8 cellular contexts compared by ENCODE assay signal in the genomic region with DNA sequence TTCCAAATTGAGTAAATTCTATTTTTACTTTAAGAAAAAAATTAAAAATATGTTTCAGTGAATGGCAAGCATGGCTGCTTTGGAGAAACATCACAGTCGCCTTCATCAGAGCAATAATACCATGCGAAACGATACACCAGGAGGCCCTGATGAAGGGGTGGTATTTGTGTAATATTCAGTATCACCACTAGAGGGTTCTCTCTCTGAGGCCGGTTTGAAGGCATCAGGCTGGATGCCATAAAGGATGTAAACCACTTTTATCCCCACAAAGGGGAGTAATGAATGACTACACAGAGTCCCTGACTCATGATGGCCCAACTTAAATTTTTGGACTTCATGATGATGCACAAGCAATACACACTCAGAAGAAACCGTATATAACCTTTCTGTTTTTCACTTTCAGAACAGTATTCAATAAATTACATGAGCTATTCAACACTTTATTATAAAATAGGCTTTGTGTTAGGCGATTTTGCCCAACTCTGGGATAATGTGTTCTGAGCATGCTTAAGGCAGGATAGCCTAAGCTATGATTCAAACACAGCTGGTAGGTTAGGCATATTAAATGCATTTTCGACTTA.
DNase-seq lines count a peak whose midpoint lies in the region; ATAC-seq and TF ChIP-seq lines count a peak whose summit lies in the region.

No MANE protein-coding gene starts in this region.

- CTCF ChIA-PET in Calu3 (lab: Charles Lee): interaction anchor here (0.6 to 2.3 kb wide), 5 partner anchors 32 to 422 kb away, joined by 3 to 12 read pairs (median 3); no protein-coding TSS in a partner anchor

- ATAC-seq in GM19025 (IDR thresholded peaks at IDR 0.05; ENCODE audit: low read depth, unreplicated experiment) (peak; percentile 86), HG03159 (IDR thresholded peaks at IDR 0.05; ENCODE audit: unreplicated experiment) (peak; percentile 91)
- ATAC-seq in stimulated activated effector memory CD8-positive, alpha-beta T cell treated with anti-CD3 and anti-CD28 coated beads, Interleukin-12 subunit alpha, Interleukin-12 subunit beta, amount 100 ng/mL, for 72 hours: no peak

- whole genome bisulfite sequencing in hepatocyte (ENCODE audit: low lambda C conversion rate, missing lambda C conversion rate): 34% methylated on average over 7 of the region's 7 CpGs

- no peaks in the 10 kb centered on the region for H3K9me3 ChIP-seq in hepatocyte (ENCODE audit: low read depth)

- H3K4me3 ChIP-seq in hepatocyte: no peak overlapping the region

- no peak overlapping the region for H3K27ac Mint-ChIP-seq in Calu3 (ENCODE audit: unreplicated experiment)
- no peak overlapping the region for H3K27ac Mint-ChIP-seq in stimulated activated effector memory CD8-positive, alpha-beta T cell treated with anti-CD3 and anti-CD28 coated beads, Interleukin-12 subunit alpha, Interleukin-12 subunit beta, amount 100 ng/mL, for 72 hours

- intact Hi-C loops in Calu3 (cut with micrococcal nuclease; ENCODE audit: unreplicated experiment): loop anchor here (1.0 to 2.0 kb wide), 4 partner anchors 156 to 422 kb away; no protein-coding TSS in a partner anchor

- TF ChIP-seq CTCF in Calu3 (IDR thresholded peaks at IDR 0.05; ENCODE audit: unreplicated experiment): peak; percentile 92
- peak; percentile 58 for TF ChIP-seq CTCF in hepatocyte (IDR thresholded peaks at IDR 0.05; ENCODE audit: poor library complexity)

- no peaks in the 10 kb centered on the region for H3K4me1 ChIP-seq in hepatocyte (ENCODE audit: insufficient read depth)

- H4K20me1 ChIP-seq in hepatocyte (ENCODE audit: insufficient read depth, poor library complexity, severe bottlenecking): no peaks in the 10 kb centered on the region

- H3K9me3 Mint-ChIP-seq in Calu3 (ENCODE audit: low read depth, unreplicated experiment): no peaks in the 10 kb centered on the region
- no peaks in the 10 kb centered on the region for H3K9me3 Mint-ChIP-seq in stimulated activated effector memory CD8-positive, alpha-beta T cell treated with anti-CD3 and anti-CD28 coated beads, Interleukin-12 subunit alpha, Interleukin-12 subunit beta, amount 100 ng/mL, for 72 hours

- BruUV-seq in Calu3 (replicated peaks; lab: Mats Ljungman, UMichigan): no TSS peak

- H3K27ac ChIP-seq in hepatocyte: no peak overlapping the region

- no peak overlapping the region for H3K4me2 ChIP-seq in hepatocyte

- no peaks in the 10 kb centered on the region for H3K36me3 ChIP-seq in hepatocyte (replicated peaks; ENCODE audit: insufficient read depth, low read depth)

- no peaks in the 10 kb centered on the region for H3K9me2 ChIP-seq in hepatocyte (replicated peaks; ENCODE audit: insufficient read depth)

- no peaks in the 10 kb centered on the region for H3K27me3 ChIP-seq in hepatocyte

- no peak overlapping the region for H3K4me3 Mint-ChIP-seq in Calu3 (ENCODE audit: low read depth, unreplicated experiment)
- no peak overlapping the region for H3K4me3 Mint-ChIP-seq in stimulated activated effector memory CD8-positive, alpha-beta T cell treated with anti-CD3 and anti-CD28 coated beads, Interleukin-12 subunit alpha, Interleukin-12 subunit beta, amount 100 ng/mL, for 72 hours

- H3K4me1 Mint-ChIP-seq in Calu3 (ENCODE audit: low read depth, unreplicated experiment): peaks cover 6% of the 10 kb centered on the region
- H3K4me1 Mint-ChIP-seq in stimulated activated effector memory CD8-positive, alpha-beta T cell treated with anti-CD3 and anti-CD28 coated beads, Interleukin-12 subunit alpha, Interleukin-12 subunit beta, amount 100 ng/mL, for 72 hours: no peaks in the 10 kb centered on the region

- no peaks in the 10 kb centered on the region for H3K36me3 Mint-ChIP-seq in Calu3 (ENCODE audit: insufficient read depth, unreplicated experiment)
- H3K36me3 Mint-ChIP-seq in stimulated activated effector memory CD8-positive, alpha-beta T cell treated with anti-CD3 and anti-CD28 coated beads, Interleukin-12 subunit alpha, Interleukin-12 subunit beta, amount 100 ng/mL, for 72 hours: no peaks in the 10 kb centered on the region

- H3K27me3 Mint-ChIP-seq in Calu3 (ENCODE audit: unreplicated experiment): no peaks in the 10 kb centered on the region

- no peaks in the 10 kb centered on the region for H3K79me2 ChIP-seq in hepatocyte

- DNase-seq in Calu3 (peak; percentile 57), NCI-H2227 (lab: John Stamatoyannopoulos, UW; ENCODE audit: unreplicated experiment) (peak; percentile 15), amniotic epithelial cell (ENCODE audit: low read depth) (peak; percentile 39), hepatocyte (ENCODE audit: low spot score) (peak; percentile 76), superior temporal gyrus (ENCODE audit: extremely low spot score) (peak; percentile 86)
- DNase-seq in stimulated activated effector memory CD8-positive, alpha-beta T cell treated with anti-CD3 and anti-CD28 coated beads, Interleukin-12 subunit alpha, Interleukin-12 subunit beta, amount 100 ng/mL, for 72 hours (ENCODE audit: low spot score in 2 of 2): no peak

- H2AFZ ChIP-seq in hepatocyte: no peak overlapping the region

Comparison
In these comparisons a context has a peak if more than half of its experiments do, and no peak if none do; other contexts are left out.
1. DNase-seq: peak in Calu3 (single experiment), NCI-H2227 (single experiment), amniotic epithelial cell (single experiment), hepatocyte (single experiment) and superior temporal gyrus (single experiment); none in stimulated activated effector memory CD8-positive, alpha-beta T cell treated with anti-CD3 and anti-CD28 coated beads, Interleukin-12 subunit alpha, Interleukin-12 subunit beta, amount 100 ng/mL, for 72 hours (0 of 2).